9 cellular contexts compared by ENCODE assay signal in genomic region chr10:61286695-61287094, GRCh38.
A peak's percentile ranks its signal among the peaks of the same experiment; 100 is the strongest.
DNase-seq lines count a peak whose midpoint lies in the region; ATAC-seq lines count a peak whose summit lies in the region.
"Had no signal": no experiment of that assay in that cellular context is flagged by ENCODE, and none has a peak within 500 bp of the region (broad histone marks: within the 10 kb centered on the region; RNA-seq: fewer than 3 reads in every experiment).

No MANE protein-coding gene starts in this region.

- peaks cover 0 to 13% (median 3%) of the 10 kb centered on the region in 7 donors for H3K9me3 Mint-ChIP-seq in naive B cell

- DNase-seq in SIG-M5 treated with dmso at 0.1 percent for 504 hours (lab: John Stamatoyannopoulos, UW; ENCODE audit: unreplicated experiment) (peak; percentile 2), SIG-M5 (lab: John Stamatoyannopoulos, UW) (no peak), naive B cell (peak; percentile 70), AG08396 (ENCODE audit: low spot score) (no peak), hippocampal formation (lab: John Stamatoyannopoulos, UW) (no peak), SW480 (ENCODE audit: low spot score) (no peak)
- DNase-seq: T1000 had no signal

- H3K4me1 Mint-ChIP-seq in naive B cell = peaks cover 16 to 27% (median 24%) of the 10 kb centered on the region in 3 donors

- H3K36me3 Mint-ChIP-seq in naive B cell = no peaks in the 10 kb centered on the region

- peak overlapping the region in 5 of 8 donors; percentile 29 to 69 (median 36) for H3K4me3 Mint-ChIP-seq in naive B cell

- H3K27me3 Mint-ChIP-seq in naive B cell = peaks cover 0 to 9% (median under 1%) of the 10 kb centered on the region in 3 donors

- H3K27ac Mint-ChIP-seq in naive B cell = peak overlapping the region; percentile 0 to 94 (median 30)

- ATAC-seq in GM21717 (IDR thresholded peaks at IDR 0.05; ENCODE audit: unreplicated experiment) (peak; percentile 100), HG03571 (IDR thresholded peaks at IDR 0.05; ENCODE audit: unreplicated experiment) (peak; percentile 100), naive B cell (ENCODE audit: low read depth in 2 of 2) (peak; percentile 98 to 99)

Comparison
In these comparisons a context has a peak if more than half of its experiments do, and no peak if none do; other contexts are left out.
1. DNase-seq: peak in SIG-M5 treated with dmso at 0.1 percent for 504 hours (single experiment) and naive B cell (single experiment); none in SIG-M5 (single experiment), AG08396 (single experiment), hippocampal formation (0 of 2) and SW480 (single experiment).
2. Peak in every context shown above with its lines, with median percentiles within 50 percentile points of each other: ATAC-seq.